8 cellular contexts compared by ENCODE assay signal in the genomic region with DNA sequence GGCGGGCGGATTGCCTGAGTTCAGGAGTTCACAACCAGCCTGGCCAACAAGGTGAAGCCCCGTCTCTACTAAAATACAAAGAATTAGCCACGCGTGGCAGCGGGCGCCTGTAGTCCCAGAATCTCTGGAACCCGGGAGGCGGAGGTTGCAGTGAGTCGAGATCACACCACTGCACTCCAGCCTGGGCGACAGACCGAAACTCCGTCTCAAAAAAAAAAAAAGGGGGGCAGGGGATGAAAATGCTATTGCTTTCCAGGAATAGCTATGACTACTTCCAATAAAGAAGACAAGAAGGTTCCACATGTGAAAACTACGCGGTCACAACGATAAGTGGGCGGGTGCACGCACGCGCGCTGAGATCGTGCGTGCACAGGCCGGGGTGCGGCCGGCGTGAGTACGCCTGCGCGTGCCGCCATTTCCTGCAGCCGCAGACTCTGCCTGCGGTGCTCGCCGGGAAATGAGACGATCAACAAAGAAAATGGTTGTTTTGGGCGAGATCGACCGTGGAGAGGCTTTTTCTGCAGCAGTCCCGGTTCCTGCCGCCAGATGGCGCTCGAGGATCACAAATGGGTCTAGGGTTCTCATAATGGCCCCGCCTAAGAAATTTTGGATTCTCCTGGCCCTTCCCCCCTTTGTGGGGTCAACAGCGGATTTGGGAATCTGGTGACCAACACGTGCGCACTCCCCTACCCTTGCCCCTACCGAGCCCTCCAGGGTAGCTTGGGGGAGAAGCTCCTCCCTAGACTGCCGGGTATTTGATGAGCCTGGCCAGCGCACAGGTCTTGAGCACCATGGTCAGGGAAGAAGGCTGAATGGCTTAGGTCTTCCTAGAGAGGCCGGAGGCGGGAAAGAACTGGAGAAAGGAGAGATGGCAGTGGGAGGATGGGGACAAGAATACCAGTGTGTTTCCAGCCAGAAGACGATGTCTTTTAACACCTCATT. TPM values are rescaled to one million over a fixed set of nuclear protein-coding genes. Genes with fewer than 3 reads are reported as not detected.
DNase-seq lines count a peak whose midpoint lies in the region; ATAC-seq, FAIRE-seq and TF ChIP-seq lines count a peak whose summit lies in the region.

No MANE protein-coding gene starts in this region.

- no peaks in the 10 kb centered on the region for H3K9me2 ChIP-seq in Karpas-422 (replicated peaks; ENCODE audit: insufficient read depth, low read length)

- H4K20me1 ChIP-seq in Karpas-422 (ENCODE audit: insufficient read depth, low read depth, low read length) (no peaks in the 10 kb centered on the region), fibroblast of lung (ENCODE audit: control insufficient read depth, extremely low read depth, insufficient read depth, low read length) (no peaks in the 10 kb centered on the region)

- H3K9ac ChIP-seq in Karpas-422 (ENCODE audit: low read length) = peak overlapping the region; percentile 26; the same call in 1 of the 2 replicates
- no peak overlapping the region for H3K9ac ChIP-seq in fibroblast of lung (ENCODE audit: insufficient read depth, low read length)

- peak; percentile 96 for ATAC-seq in GM21786 (IDR thresholded peaks at IDR 0.05; ENCODE audit: unreplicated experiment)
- peak; percentile 99 for ATAC-seq in naive thymus-derived CD8-positive, alpha-beta T cell
- ATAC-seq in stimulated activated naive B cell treated with anti-CD40 and anti-IgM and Interleukin-4, amounts not matched to agents 10 μg/mL and 1 μg/mL and 100 μg/mL, for 72 hours (replicated peaks) = peak; percentile 94 to 97

- no peak overlapping the region for H3K27ac ChIP-seq in Karpas-422 (ENCODE audit: low read length)
- H3K27ac ChIP-seq in fibroblast of lung (ENCODE audit: insufficient read depth, low read length) = no peak overlapping the region

- peak overlapping the region; percentile 29; the same call in 1 of the 2 replicates for H3K4me3 ChIP-seq in Karpas-422 (ENCODE audit: low read length)
- H3K4me3 ChIP-seq in fibroblast of lung (replicated peaks in 1 of 4; ENCODE audit: control extremely low read depth in 1 of 4, insufficient read depth in 1 of 4, low read depth in 3 of 4, low read length in 4 of 4) = peak overlapping the region in 2 of 4 experiments; percentile 27 to 33

- no peaks in the 10 kb centered on the region for H3K27me3 ChIP-seq in Karpas-422 (ENCODE audit: low read length)
- no peaks in the 10 kb centered on the region for H3K27me3 ChIP-seq in fibroblast of lung (ENCODE audit: control insufficient read depth, insufficient read depth, low read length)

- DNase-seq in DMS79 (lab: John Stamatoyannopoulos, UW) (peak; percentile 46), Karpas-422 (peak; percentile 96), RCC 7860 (ENCODE audit: low spot score) (peak; percentile 78), fibroblast of lung (ENCODE audit: low read depth in 2 of 2) (peak; percentile 83 to 88)
- DNase-seq in activated T-helper 1 cell treated with anti-CD3 and anti-CD28 coated beads, Interleukin-12 subunit alpha, Interleukin-12 subunit beta, Interleukin-2, Interleukin-4 antibody, amounts not matched to agents 30 ng/mL and 10 ng/mL and 1 ng/mL, durations not matched to agents 14 hours and 24 hours and 36 hours (ENCODE audit: low spot score) = peak; percentile 83
- peak; percentile 76 to 97 (median 88) for DNase-seq in naive thymus-derived CD8-positive, alpha-beta T cell
- peak; percentile 86 for DNase-seq in stimulated activated naive B cell treated with anti-CD40 and anti-IgM and Interleukin-4, amounts not matched to agents 10 μg/mL and 1 μg/mL and 100 μg/mL, for 72 hours

- no peaks in the 10 kb centered on the region for H3K27me3 Mint-ChIP-seq in activated T-helper 1 cell treated with anti-CD3 and anti-CD28 coated beads, Interleukin-12 subunit alpha, Interleukin-12 subunit beta, Interleukin-2, Interleukin-4 antibody, amounts not matched to agents 30 ng/mL and 10 ng/mL and 1 ng/mL, durations not matched to agents 14 hours and 24 hours and 36 hours (ENCODE audit: insufficient read depth)
- H3K27me3 Mint-ChIP-seq in naive thymus-derived CD8-positive, alpha-beta T cell = no peaks in the 10 kb centered on the region
- H3K27me3 Mint-ChIP-seq in stimulated activated naive B cell treated with anti-CD40 and anti-IgM and Interleukin-4, amounts not matched to agents 10 μg/mL and 1 μg/mL and 100 μg/mL, for 72 hours = peaks cover 0 to 3% of the 10 kb centered on the region in 2 donors

- H2AFZ ChIP-seq in Karpas-422 (ENCODE audit: low read length) (peak overlapping the region; percentile 86), fibroblast of lung (ENCODE audit: low read length) (peak overlapping the region; percentile 44)

- POLR2A ChIA-PET in naive thymus-derived CD8-positive, alpha-beta T cell (lab: Charles Lee) = interaction anchor here (1.2 to 2.8 kb wide), 2 partner anchors 15 to 17 kb away, joined by 3 to 12 read pairs; no protein-coding TSS in a partner anchor

- H3K9me3 Mint-ChIP-seq in activated T-helper 1 cell treated with anti-CD3 and anti-CD28 coated beads, Interleukin-12 subunit alpha, Interleukin-12 subunit beta, Interleukin-2, Interleukin-4 antibody, amounts not matched to agents 30 ng/mL and 10 ng/mL and 1 ng/mL, durations not matched to agents 14 hours and 24 hours and 36 hours = no peaks in the 10 kb centered on the region
- no peaks in the 10 kb centered on the region for H3K9me3 Mint-ChIP-seq in naive thymus-derived CD8-positive, alpha-beta T cell
- H3K9me3 Mint-ChIP-seq in stimulated activated naive B cell treated with anti-CD40 and anti-IgM and Interleukin-4, amounts not matched to agents 10 μg/mL and 1 μg/mL and 100 μg/mL, for 72 hours = no peaks in the 10 kb centered on the region

- H3K36me3 ChIP-seq in Karpas-422 (ENCODE audit: insufficient read depth, low read length) = no peaks in the 10 kb centered on the region
- H3K36me3 ChIP-seq in fibroblast of lung (ENCODE audit: control insufficient read depth, insufficient read depth, low read length) = no peaks in the 10 kb centered on the region

- H3K9me3 ChIP-seq in Karpas-422 (ENCODE audit: low read length) (no peaks in the 10 kb centered on the region), fibroblast of lung (ENCODE audit: control insufficient read depth, insufficient read depth, low read depth, low read length) (no peaks in the 10 kb centered on the region)

- H3K79me2 ChIP-seq in Karpas-422 (ENCODE audit: low read length) (no peaks in the 10 kb centered on the region), fibroblast of lung (ENCODE audit: control insufficient read depth, insufficient read depth, low read length) (no peaks in the 10 kb centered on the region)

- TF ChIP-seq CTCF in fibroblast of lung (conservative IDR thresholded peaks at IDR 0.05 in 1 of 2, IDR thresholded peaks at IDR 0.05 in 1 of 2; ENCODE audit: low read depth in 1 of 2, low read length in 2 of 2) = peak; percentile 62 to 67

- H3K4me1 Mint-ChIP-seq in activated T-helper 1 cell treated with anti-CD3 and anti-CD28 coated beads, Interleukin-12 subunit alpha, Interleukin-12 subunit beta, Interleukin-2, Interleukin-4 antibody, amounts not matched to agents 30 ng/mL and 10 ng/mL and 1 ng/mL, durations not matched to agents 14 hours and 24 hours and 36 hours (ENCODE audit: low read depth) = peaks cover 7% of the 10 kb centered on the region
- peaks cover 0 to 9% (median 4%) of the 10 kb centered on the region in 4 donors for H3K4me1 Mint-ChIP-seq in naive thymus-derived CD8-positive, alpha-beta T cell
- H3K4me1 Mint-ChIP-seq in stimulated activated naive B cell treated with anti-CD40 and anti-IgM and Interleukin-4, amounts not matched to agents 10 μg/mL and 1 μg/mL and 100 μg/mL, for 72 hours = peaks cover 4 to 13% of the 10 kb centered on the region in 2 donors

- H3K27ac Mint-ChIP-seq in activated T-helper 1 cell treated with anti-CD3 and anti-CD28 coated beads, Interleukin-12 subunit alpha, Interleukin-12 subunit beta, Interleukin-2, Interleukin-4 antibody, amounts not matched to agents 30 ng/mL and 10 ng/mL and 1 ng/mL, durations not matched to agents 14 hours and 24 hours and 36 hours = peak overlapping the region; percentile 89
- peak overlapping the region; percentile 88 to 95 (median 93) for H3K27ac Mint-ChIP-seq in naive thymus-derived CD8-positive, alpha-beta T cell
- H3K27ac Mint-ChIP-seq in stimulated activated naive B cell treated with anti-CD40 and anti-IgM and Interleukin-4, amounts not matched to agents 10 μg/mL and 1 μg/mL and 100 μg/mL, for 72 hours = peak overlapping the region; percentile 94

- no peaks in the 10 kb centered on the region for H3K36me3 Mint-ChIP-seq in activated T-helper 1 cell treated with anti-CD3 and anti-CD28 coated beads, Interleukin-12 subunit alpha, Interleukin-12 subunit beta, Interleukin-2, Interleukin-4 antibody, amounts not matched to agents 30 ng/mL and 10 ng/mL and 1 ng/mL, durations not matched to agents 14 hours and 24 hours and 36 hours (ENCODE audit: low read depth)
- peaks cover 0 to 1% (median 0%) of the 10 kb centered on the region in 3 donors for H3K36me3 Mint-ChIP-seq in naive thymus-derived CD8-positive, alpha-beta T cell
- H3K36me3 Mint-ChIP-seq in stimulated activated naive B cell treated with anti-CD40 and anti-IgM and Interleukin-4, amounts not matched to agents 10 μg/mL and 1 μg/mL and 100 μg/mL, for 72 hours = peaks cover 0 to 3% of the 10 kb centered on the region in 2 donors

- peak overlapping the region; percentile 34 for H3K4me3 Mint-ChIP-seq in activated T-helper 1 cell treated with anti-CD3 and anti-CD28 coated beads, Interleukin-12 subunit alpha, Interleukin-12 subunit beta, Interleukin-2, Interleukin-4 antibody, amounts not matched to agents 30 ng/mL and 10 ng/mL and 1 ng/mL, durations not matched to agents 14 hours and 24 hours and 36 hours
- H3K4me3 Mint-ChIP-seq in naive thymus-derived CD8-positive, alpha-beta T cell = peak overlapping the region; percentile 67 to 86 (median 81)
- peak overlapping the region; percentile 77 to 80 for H3K4me3 Mint-ChIP-seq in stimulated activated naive B cell treated with anti-CD40 and anti-IgM and Interleukin-4, amounts not matched to agents 10 μg/mL and 1 μg/mL and 100 μg/mL, for 72 hours

- peak; percentile 82 for FAIRE-seq in RCC 7860 (lab: Jason Lieb, UNC)

- H3K4me2 ChIP-seq in Karpas-422 (ENCODE audit: low read depth, low read length, poor library complexity, severe bottlenecking) = peak overlapping the region; percentile 56
- H3K4me2 ChIP-seq in fibroblast of lung (ENCODE audit: extremely low read depth, insufficient read depth, low read length) = no peak overlapping the region

- intact Hi-C loops in activated T-helper 1 cell treated with anti-CD3 and anti-CD28 coated beads, Interleukin-12 subunit alpha, Interleukin-12 subunit beta, Interleukin-2, Interleukin-4 antibody, amounts not matched to agents 30 ng/mL and 10 ng/mL and 1 ng/mL, durations not matched to agents 14 hours and 24 hours and 36 hours (cut with micrococcal nuclease) = loop anchor here (1.0 to 5.0 kb wide), 8 partner anchors 17 to 710 kb away; a partner anchor contains a TSS

- H3K4me1 ChIP-seq in Karpas-422 (ENCODE audit: low read length) (peaks cover 9% of the 10 kb centered on the region), fibroblast of lung (ENCODE audit: control insufficient read depth, extremely low read depth, insufficient read depth, low read length) (no peaks in the 10 kb centered on the region)

RNA-seq across cellular contexts. Expression of a gene that starts 35.1 kb away (rescaled TPM):
- not detected in 2 replicates for total RNA-seq in Karpas-422 (2014; rRNA removed; shearing (Covaris generic); ENCODE audit: low replicate concordance)
- not detected in 2 replicates for total RNA-seq in activated T-helper 1 cell treated with anti-CD3 and anti-CD28 coated beads, Interleukin-12 subunit alpha, Interleukin-12 subunit beta, Interleukin-2, Interleukin-4 antibody, amounts not matched to agents 30 ng/mL and 10 ng/mL and 1 ng/mL, durations not matched to agents 14 hours and 24 hours and 36 hours
- not detected in 2 replicates for total RNA-seq in fibroblast of lung
- not detected in 2 replicates for polyA plus RNA-seq in fibroblast of lung
- not detected in 2 replicates for polyA plus RNA-seq in fibroblast of lung (2012)
- not detected in 2 replicates for polyA minus RNA-seq in fibroblast of lung (ENCODE audit: low replicate concordance)
- total RNA-seq in naive thymus-derived CD8-positive, alpha-beta T cell = not detected
- polyA plus RNA-seq in naive thymus-derived CD8-positive, alpha-beta T cell = not detected

Comparison
In these comparisons a context has a peak if more than half of its experiments do, and no peak if none do; other contexts are left out.
1. DNase-seq: peak in every context shown above with its lines; median percentile 96 in Karpas-422; 88 in naive thymus-derived CD8-positive, alpha-beta T cell; 86 in stimulated activated naive B cell treated with anti-CD40 and anti-IgM and Interleukin-4, amounts not matched to agents 10 μg/mL and 1 μg/mL and 100 μg/mL, for 72 hours; 86 in fibroblast of lung; 83 in activated T-helper 1 cell treated with anti-CD3 and anti-CD28 coated beads, Interleukin-12 subunit alpha, Interleukin-12 subunit beta, Interleukin-2, Interleukin-4 antibody, amounts not matched to agents 30 ng/mL and 10 ng/mL and 1 ng/mL, durations not matched to agents 14 hours and 24 hours and 36 hours; 78 in RCC 7860; 46 in DMS79.